ENCODE assay signal across 20 cellular contexts in the genomic region with DNA sequence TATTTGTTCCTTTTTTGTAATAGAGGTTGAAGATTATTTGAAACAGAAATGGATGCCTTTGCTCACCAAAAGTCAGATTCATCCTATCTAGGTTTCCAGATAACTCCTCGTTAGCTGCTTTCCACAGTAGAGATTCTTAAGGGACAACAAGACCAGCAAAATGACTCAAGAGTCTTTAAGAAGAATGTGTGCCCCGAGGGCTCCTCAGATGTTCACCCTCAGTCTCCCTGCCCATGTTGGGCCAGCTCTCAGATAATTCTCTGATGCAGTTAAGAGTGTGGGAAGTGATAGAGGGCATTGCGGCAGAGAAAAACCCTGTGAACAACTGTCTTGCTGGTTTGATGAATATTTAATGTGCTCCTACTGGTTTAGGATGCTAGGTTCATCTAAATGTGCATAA.
DNase-seq lines count a peak whose midpoint lies in the region; ATAC-seq and TF ChIP-seq lines count a peak whose summit lies in the region.
"Had no signal": no experiment of that assay in that cellular context is flagged by ENCODE, and none has a peak within 500 bp of the region (broad histone marks: within the 10 kb centered on the region; RNA-seq: fewer than 3 reads in every experiment).

No MANE protein-coding gene starts in this region.

- TF ChIP-seq CTCF in left ventricle myocardium inferior (IDR thresholded peaks at IDR 0.05; ENCODE audit: borderline replicate concordance) (no peak), heart right ventricle (IDR thresholded peaks at IDR 0.05) (no peak), GM23338 (conservative IDR thresholded peaks at IDR 0.05; ENCODE audit: low read depth in 2 of 2) (no peak), WTC11 (IDR thresholded peaks at IDR 0.05) (no peak), smooth muscle cell (IDR thresholded peaks at IDR 0.05; ENCODE audit: borderline replicate concordance, insufficient read depth, poor library complexity, severe bottlenecking) (no peak), left lung (IDR thresholded peaks at IDR 0.05) (no peak)

- H3F3A ChIP-seq in GM23338 (replicated peaks; ENCODE audit: low read depth) (no peaks in the 10 kb centered on the region), smooth muscle cell (ENCODE audit: low read depth) (no peaks in the 10 kb centered on the region)

- H3K27ac Mint-ChIP-seq in GM23338: peak overlapping the region; percentile 21; the same call in 1 of the 2 replicates
- H3K27ac Mint-ChIP-seq in WTC11: peak overlapping the region; percentile 89; the same call in 1 of the 2 replicates
- H3K27ac Mint-ChIP-seq: B cell; CD8-positive, alpha-beta T cell; IgD-negative memory B cell had no signal

- H3K4me1 ChIP-seq in left ventricle myocardium inferior (peaks cover 72% of the 10 kb centered on the region), heart right ventricle (peaks cover 38 to 78% (median 60%) of the 10 kb centered on the region in 9 donors), GM23338 (ENCODE audit: insufficient read depth) (peaks cover 63% of the 10 kb centered on the region), smooth muscle cell (ENCODE audit: low read depth) (peaks cover 18% of the 10 kb centered on the region), left lung (peaks cover 8 to 24% of the 10 kb centered on the region in 2 donors)

- no peaks in the 10 kb centered on the region for H3K36me3 ChIP-seq in left ventricle myocardium inferior
- no peaks in the 10 kb centered on the region for H3K36me3 ChIP-seq in heart right ventricle
- H3K36me3 ChIP-seq in GM23338 (ENCODE audit: insufficient read depth): no peaks in the 10 kb centered on the region
- H3K36me3 ChIP-seq in smooth muscle cell (ENCODE audit: low read depth): no peaks in the 10 kb centered on the region
- H3K36me3 ChIP-seq in left lung: no peaks in the 10 kb centered on the region
- H3K36me3 ChIP-seq: HAP-1 had no signal

- WGBS in heart right ventricle, 2 donors: 47 to 68% methylated on average over 3 of the region's 3 CpGs
- 43% methylated on average over 3 of the region's 3 CpGs for WGBS in smooth muscle cell (ENCODE audit: low lambda C conversion rate)

- ATAC-seq in heart right ventricle (no peak), GM23338 (no peak), WTC11 (peak; percentile 29; the same call in 1 of the 2 replicates), left lung (no peak), GM18867 (IDR thresholded peaks at IDR 0.05; ENCODE audit: unreplicated experiment) (no peak)
- ATAC-seq: CD8-positive, alpha-beta T cell; GM12878; HepG2 had no signal

- H3K27me3 Mint-ChIP-seq in GM23338 (ENCODE audit: insufficient read depth, low read depth, poor library complexity): peaks cover 2% of the 10 kb centered on the region
- H3K27me3 Mint-ChIP-seq in WTC11 (ENCODE audit: low read depth): no peaks in the 10 kb centered on the region
- H3K27me3 Mint-ChIP-seq: B cell, IgD-negative memory B cell had no signal

- H3K4me3 ChIP-seq in left ventricle myocardium inferior (no peak overlapping the region), heart right ventricle (no peak overlapping the region), GM23338 (no peak overlapping the region), smooth muscle cell (no peak overlapping the region), left lung (no peak overlapping the region)
- H3K4me3 ChIP-seq: BLaER1 treated with 17β-estradiol and CSF1 and Interleukin-3, amounts not matched to agents 10 nM and 100 nM; GM12878; HAP-1 had no signal

- H3K9me3 ChIP-seq in left ventricle myocardium inferior (replicated peaks) (no peaks in the 10 kb centered on the region), heart right ventricle (no peaks in the 10 kb centered on the region), smooth muscle cell (replicated peaks; ENCODE audit: low read depth) (no peaks in the 10 kb centered on the region), left lung (no peaks in the 10 kb centered on the region)
- H3K9me3 ChIP-seq: BLaER1 treated with 17β-estradiol and CSF1 and Interleukin-3, amounts not matched to agents 10 nM and 100 nM; HAP-1 had no signal

- no peak overlapping the region for H3K9ac ChIP-seq in smooth muscle cell (ENCODE audit: low read depth)
- H3K9ac ChIP-seq: BLaER1 treated with 17β-estradiol and CSF1 and Interleukin-3, amounts not matched to agents 10 nM and 100 nM had no signal

- H3K36me3 Mint-ChIP-seq in GM23338 (ENCODE audit: low read depth) (no peaks in the 10 kb centered on the region), WTC11 (no peaks in the 10 kb centered on the region)
- H3K36me3 Mint-ChIP-seq: CD8-positive, alpha-beta T cell; IgD-negative memory B cell had no signal

- H3K9me2 ChIP-seq in GM23338 (ENCODE audit: insufficient read depth): no peaks in the 10 kb centered on the region

- H3K4me1 Mint-ChIP-seq in GM23338 (peaks cover 62% of the 10 kb centered on the region), WTC11 (peaks cover 68% of the 10 kb centered on the region)
- H3K4me1 Mint-ChIP-seq: B cell had no signal

- peaks cover 33% of the 10 kb centered on the region for H4K20me1 ChIP-seq in GM23338 (replicated peaks; ENCODE audit: insufficient read depth)
- H4K20me1 ChIP-seq in smooth muscle cell (ENCODE audit: low read depth): peaks cover 94% of the 10 kb centered on the region

- H2AFZ ChIP-seq in GM23338: no peak overlapping the region
- H2AFZ ChIP-seq in smooth muscle cell (ENCODE audit: low read depth): no peak overlapping the region

- H3K27ac ChIP-seq in left ventricle myocardium inferior (replicated peaks): peak overlapping the region; percentile 86
- H3K27ac ChIP-seq in heart right ventricle: peak overlapping the region in 5 of 10 donors; percentile 31 to 84 (median 77)
- H3K27ac ChIP-seq in GM23338 (ENCODE audit: low read depth): 0 out of 2 replicates have a peak overlapping the region, but pooled peaks have one; percentile 4
- no peak overlapping the region for H3K27ac ChIP-seq in smooth muscle cell (ENCODE audit: low read depth)
- no peak overlapping the region for H3K27ac ChIP-seq in left lung
- H3K27ac ChIP-seq: BLaER1 treated with 17β-estradiol and CSF1 and Interleukin-3, amounts not matched to agents 10 nM and 100 nM had no signal

- DNase-seq in left ventricle myocardium inferior: no peak
- DNase-seq in heart right ventricle: no peak
- DNase-seq in GM23338 (ENCODE audit: low spot score): no peak
- DNase-seq in WTC11 (ENCODE audit: low spot score): no peak
- DNase-seq in smooth muscle cell (lab: John Stamatoyannopoulos, UW; ENCODE audit: unreplicated experiment): no peak
- no peak for DNase-seq in left lung
- DNase-seq in HCEC 1CT: no peak
- DNase-seq: 8988T; CD8-positive, alpha-beta T cell; DMS 273 treated with DMSO at 0.1 percent for 48 hours; DMS53; DND-41; KBM-7 had no signal

- intact Hi-C loops in left ventricle myocardium inferior (cut with micrococcal nuclease): no loop called here
- intact Hi-C loops in heart right ventricle (cut with DNase I): loop anchor here in 1 of 10 donors (5.0 kb wide), 1 partner anchor 35 kb away; no protein-coding TSS in a partner anchor
- intact Hi-C loops in left lung (cut with DNase I): no loop called here

- H3K4me3 Mint-ChIP-seq in GM23338 (no peak overlapping the region), WTC11 (no peak overlapping the region)
- H3K4me3 Mint-ChIP-seq: B cell; CD8-positive, alpha-beta T cell; IgD-negative memory B cell had no signal

- H3K4me2 ChIP-seq in GM23338 (peak overlapping the region; percentile 4; the same call in 1 of the 2 replicates), smooth muscle cell (peak overlapping the region; percentile 18)
- H3K4me2 ChIP-seq: BLaER1 treated with 17β-estradiol and CSF1 and Interleukin-3, amounts not matched to agents 10 nM and 100 nM had no signal

- POLR2A ChIA-PET in WTC11 (lab: Charles Lee): no interaction called here

- peaks cover 95% of the 10 kb centered on the region for H3K79me2 ChIP-seq in GM23338 (replicated peaks; ENCODE audit: insufficient read depth)
- H3K79me2 ChIP-seq in smooth muscle cell (ENCODE audit: low read depth): peaks cover 12% of the 10 kb centered on the region

- H3K9me3 Mint-ChIP-seq in GM23338: no peaks in the 10 kb centered on the region
- H3K9me3 Mint-ChIP-seq in WTC11: no peaks in the 10 kb centered on the region
- H3K9me3 Mint-ChIP-seq: CD8-positive, alpha-beta T cell had no signal

- no peaks in the 10 kb centered on the region for H3K27me3 ChIP-seq in left ventricle myocardium inferior (ENCODE audit: low read depth)
- H3K27me3 ChIP-seq in heart right ventricle: no peaks in the 10 kb centered on the region
- no peaks in the 10 kb centered on the region for H3K27me3 ChIP-seq in GM23338 (ENCODE audit: insufficient read depth)
- no peaks in the 10 kb centered on the region for H3K27me3 ChIP-seq in smooth muscle cell (ENCODE audit: low read depth)
- H3K27me3 ChIP-seq in left lung: no peaks in the 10 kb centered on the region
- H3K27me3 ChIP-seq: BLaER1 treated with 17β-estradiol and CSF1 and Interleukin-3, amounts not matched to agents 10 nM and 100 nM had no signal

- CTCF ChIA-PET in WTC11 (lab: Charles Lee): no interaction called here

TF ChIP-seq in GM23338, 12 proteins besides CTCF, POLR2A, EP300 and RAD21 (continues in another document):
- no peak for TF ChIP-seq EZH2phosphoT487 (IDR thresholded peaks at IDR 0.05; ENCODE audit: unreplicated experiment)
- no peak for TF ChIP-seq JUNB (IDR thresholded peaks at IDR 0.05; ENCODE audit: unreplicated experiment)

TF ChIP-seq in WTC11, 78 proteins besides CTCF, POLR2A, EP300 and RAD21 (continues in another document):
- TF ChIP-seq, protein P1, sequence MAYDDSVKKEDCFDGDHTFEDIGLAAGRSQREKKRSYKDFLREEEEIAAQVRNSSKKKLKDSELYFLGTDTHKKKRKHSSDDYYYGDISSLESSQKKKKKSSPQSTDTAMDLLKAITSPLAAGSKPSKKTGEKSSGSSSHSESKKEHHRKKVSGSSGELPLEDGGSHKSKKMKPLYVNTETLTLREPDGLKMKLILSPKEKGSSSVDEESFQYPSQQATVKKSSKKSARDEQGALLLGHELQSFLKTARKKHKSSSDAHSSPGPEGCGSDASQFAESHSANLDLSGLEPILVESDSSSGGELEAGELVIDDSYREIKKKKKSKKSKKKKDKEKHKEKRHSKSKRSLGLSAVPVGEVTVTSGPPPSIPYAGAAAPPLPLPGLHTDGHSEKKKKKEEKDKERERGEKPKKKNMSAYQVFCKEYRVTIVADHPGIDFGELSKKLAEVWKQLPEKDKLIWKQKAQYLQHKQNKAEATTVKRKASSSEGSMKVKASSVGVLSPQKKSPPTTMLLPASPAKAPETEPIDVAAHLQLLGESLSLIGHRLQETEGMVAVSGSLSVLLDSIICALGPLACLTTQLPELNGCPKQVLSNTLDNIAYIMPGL (CRISPR knock-in tag; IDR thresholded peaks at IDR 0.05): no peak

Comparison
In these comparisons a context has a peak if more than half of its experiments do, and no peak if none do; other contexts are left out.
1. H3K27ac ChIP-seq: peak in left ventricle myocardium inferior (single experiment) and GM23338 (single experiment); none in smooth muscle cell (single experiment) and left lung (0 of 2).